1 cellular context compared by ENCODE assay signal in the genomic region with DNA sequence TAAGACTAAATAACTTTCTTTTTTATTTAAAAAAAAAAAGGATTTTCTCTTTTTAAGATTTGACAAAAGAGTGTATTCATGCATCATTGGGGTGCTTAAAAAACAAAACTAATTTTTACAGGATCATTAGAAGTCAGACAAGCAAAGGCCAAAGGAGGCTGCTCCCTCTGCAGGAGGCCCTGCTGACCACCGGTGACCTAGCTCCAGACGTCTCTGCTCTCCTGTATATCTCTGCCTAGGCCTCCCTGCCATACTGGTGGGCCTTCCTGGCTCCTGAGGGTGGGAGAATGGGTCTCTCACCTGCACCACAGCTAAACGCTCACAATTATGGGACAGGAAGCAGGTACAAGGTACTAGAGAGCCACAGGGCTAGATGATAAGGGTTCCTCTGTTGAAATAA.
TF ChIP-seq lines count a peak whose summit lies in the region.

No MANE protein-coding gene starts in this region.

TF ChIP-seq in IMR-90, 13 proteins besides CTCF, POLR2A, EP300 and RAD21:
- no peak for TF ChIP-seq CHD1 (IDR thresholded peaks at IDR 0.05; ENCODE audit: low read depth, low read length)
- no peak for TF ChIP-seq FOS (IDR thresholded peaks at IDR 0.05; ENCODE audit: low read depth, low read length)
- TF ChIP-seq MAFK (IDR thresholded peaks at IDR 0.05; ENCODE audit: low read depth, low read length) = no peak
